In the genomic region with DNA sequence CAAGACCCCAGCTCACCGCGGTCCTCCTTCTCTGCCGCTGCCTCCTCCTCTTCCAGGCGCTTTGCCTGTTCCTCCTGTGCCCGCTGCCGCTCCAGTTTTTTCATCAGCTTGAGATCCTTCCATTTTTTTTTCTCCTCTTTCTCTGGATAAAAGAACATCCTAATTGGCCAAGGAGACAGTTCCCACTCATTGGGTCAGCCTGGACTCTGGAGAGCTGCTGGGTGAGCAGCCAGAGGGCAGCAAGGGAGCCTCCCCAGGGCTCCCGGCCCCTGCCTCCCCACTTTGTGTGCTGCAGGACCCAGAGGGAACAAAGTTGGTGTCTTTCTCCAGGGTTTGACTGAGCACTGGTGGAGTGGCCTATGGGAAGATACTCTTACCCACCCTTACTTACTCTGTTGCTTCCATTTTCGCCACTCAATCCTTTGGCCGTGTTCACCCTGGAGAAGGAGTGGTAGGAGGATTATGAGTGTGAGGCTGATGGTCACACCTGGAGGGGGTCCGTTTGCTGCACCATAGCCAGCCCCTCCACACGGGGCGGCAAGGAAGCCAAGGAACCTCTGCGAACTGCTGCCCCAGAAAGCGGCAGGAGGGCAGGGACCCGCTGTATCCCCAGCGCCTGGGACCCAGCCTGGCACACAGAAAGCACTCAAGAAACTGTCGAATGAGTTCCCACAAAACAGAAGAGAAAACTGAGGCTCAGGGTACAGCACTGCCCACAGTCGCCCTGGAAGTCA, we compare ENCODE assay signal across 7 cellular contexts. TPM values are rescaled to one million over a fixed set of nuclear protein-coding genes. Genes with fewer than 3 reads are reported as not detected.
DNase-seq lines count a peak whose midpoint lies in the region; ATAC-seq and TF ChIP-seq lines count a peak whose summit lies in the region.

No MANE protein-coding gene starts in this region.

- H3K4me1 Mint-ChIP-seq in neural crest cell = peaks cover 17% of the 10 kb centered on the region

- H3K36me3 Mint-ChIP-seq in neural crest cell (ENCODE audit: low read depth) = no peaks in the 10 kb centered on the region

- ATAC-seq in GM19324 (IDR thresholded peaks at IDR 0.05; ENCODE audit: low FRiP score, unreplicated experiment) (peak; percentile 6), GM21786 (IDR thresholded peaks at IDR 0.05; ENCODE audit: unreplicated experiment) (no peak)

- peak overlapping the region; percentile 75 for H3K4me3 ChIP-seq in ectodermal cell (ENCODE audit: insufficient read depth, low read depth, low read length)

- 38 to 39% methylated on average over 17 to 18 of the region's 18 CpGs for WGBS in ectodermal cell, 2 experiments

- H3K27ac Mint-ChIP-seq in neural crest cell (ENCODE audit: unreplicated experiment) = peak overlapping the region; percentile 91

- H3K27ac ChIP-seq in KOPT-K1 (ENCODE audit: low read depth, low read length, poor library complexity, severe bottlenecking) = peak overlapping the region; percentile 81
- no peak overlapping the region for H3K27ac ChIP-seq in ectodermal cell (ENCODE audit: insufficient read depth, low read depth, low read length, poor library complexity, severe bottlenecking)

- H3K4me3 Mint-ChIP-seq in neural crest cell = peak overlapping the region; percentile 94

- H3K9me3 ChIP-seq in KOPT-K1 (ENCODE audit: insufficient read depth, low read length, poor library complexity, severe bottlenecking) = no peaks in the 10 kb centered on the region
- no peaks in the 10 kb centered on the region for H3K9me3 ChIP-seq in ectodermal cell (ENCODE audit: control insufficient read depth, low read length)

- no peaks in the 10 kb centered on the region for H3K27me3 ChIP-seq in ectodermal cell (ENCODE audit: control insufficient read depth, insufficient read depth, low read length, poor library complexity, severe bottlenecking)

- TF ChIP-seq CTCF in neural crest cell (conservative IDR thresholded peaks at IDR 0.05) = no peak

- DNase-seq in neural crest cell (ENCODE audit: low read depth, low spot score) (no peak), iPS-NIHi7 (ENCODE audit: extremely low spot score) (no peak), NOMO-1 treated with dmso at 0.1 percent for 144 hours (lab: John Stamatoyannopoulos, UW; ENCODE audit: unreplicated experiment) (no peak)

- H3K9me3 Mint-ChIP-seq in neural crest cell = no peaks in the 10 kb centered on the region

- peaks cover 45% of the 10 kb centered on the region for H3K36me3 ChIP-seq in KOPT-K1 (ENCODE audit: insufficient read depth, low read length)
- H3K36me3 ChIP-seq in ectodermal cell (ENCODE audit: control insufficient read depth, insufficient read depth, low read length) = peaks cover 24% of the 10 kb centered on the region

- peaks cover 2% of the 10 kb centered on the region for H3K27me3 Mint-ChIP-seq in neural crest cell (ENCODE audit: low read depth)

- H3K4me1 ChIP-seq in ectodermal cell (ENCODE audit: control insufficient read depth, insufficient read depth, low read length) = no peaks in the 10 kb centered on the region

RNA-seq across cellular contexts. Expression of gene SPOUT1, which starts 0.7 kb away (rescaled TPM):
- 39.4 TPM for polyA plus RNA-seq in ectodermal cell (2013, experiment 1 of 4)
- polyA plus RNA-seq in ectodermal cell (2013, experiment 2 of 4) = 47.0 TPM
- polyA plus RNA-seq in ectodermal cell (2013, experiment 3 of 4) = 26.9 TPM
- polyA plus RNA-seq in ectodermal cell (2013, experiment 4 of 4) = 31.9 TPM
- 66.7 and 66.8 TPM in 2 replicates for total RNA-seq in neural crest cell

RNA-seq across cellular contexts. Expression of gene ENDOG, which starts 10.6 kb away (rescaled TPM):
- polyA plus RNA-seq in ectodermal cell (2013, experiment 1 of 4) = 12.6 TPM
- polyA plus RNA-seq in ectodermal cell (2013, experiment 2 of 4) = 10.5 TPM
- polyA plus RNA-seq in ectodermal cell (2013, experiment 3 of 4) = 14.5 TPM
- 12.5 TPM for polyA plus RNA-seq in ectodermal cell (2013, experiment 4 of 4)
- total RNA-seq in neural crest cell = 21.9 and 23.7 TPM in 2 replicates

RNA-seq across cellular contexts. Expression of gene TBC1D13, which starts 41.8 kb away (rescaled TPM):
- polyA plus RNA-seq in ectodermal cell (2013, experiment 1 of 4) = 29.5 TPM
- polyA plus RNA-seq in ectodermal cell (2013, experiment 2 of 4) = 35.4 TPM
- polyA plus RNA-seq in ectodermal cell (2013, experiment 3 of 4) = 25.1 TPM
- 28.3 TPM for polyA plus RNA-seq in ectodermal cell (2013, experiment 4 of 4)
- 28.9 and 32.3 TPM in 2 replicates for total RNA-seq in neural crest cell

RNA-seq across cellular contexts. Expression of gene KYAT1, which starts 52.9 kb away (rescaled TPM):
- polyA plus RNA-seq in ectodermal cell (2013, experiment 1 of 4) = 19.9 TPM
- 20.3 TPM for polyA plus RNA-seq in ectodermal cell (2013, experiment 2 of 4)
- polyA plus RNA-seq in ectodermal cell (2013, experiment 3 of 4) = 17.3 TPM
- 19.9 TPM for polyA plus RNA-seq in ectodermal cell (2013, experiment 4 of 4)
- total RNA-seq in neural crest cell = 17.7 and 17.9 TPM in 2 replicates

RNA-seq across cellular contexts. Expression of gene LRRC8A, which starts 53.0 kb away (rescaled TPM):
- 50.2 TPM for polyA plus RNA-seq in ectodermal cell (2013, experiment 1 of 4)
- 51.3 TPM for polyA plus RNA-seq in ectodermal cell (2013, experiment 2 of 4)
- polyA plus RNA-seq in ectodermal cell (2013, experiment 3 of 4) = 36.5 TPM
- polyA plus RNA-seq in ectodermal cell (2013, experiment 4 of 4) = 38.5 TPM
- total RNA-seq in neural crest cell = 48.5 and 49.7 TPM in 2 replicates
